8 cellular contexts compared by ENCODE assay signal in genomic region chr11:59141673-59142460, GRCh38. TPM values are rescaled to one million over a fixed set of nuclear protein-coding genes. Genes with fewer than 3 reads are reported as not detected.
A peak's percentile ranks its signal among the peaks of the same experiment; 100 is the strongest.
DNase-seq lines count a peak whose midpoint lies in the region; ATAC-seq, FAIRE-seq and TF ChIP-seq lines count a peak whose summit lies in the region.

No MANE protein-coding gene starts in this region.

- H3K4me1 ChIP-seq in right atrium auricular region (peaks cover 0 to 18% of the 10 kb centered on the region in 2 donors), PC-3 (ENCODE audit: insufficient read depth, low read length) (peaks cover 35% of the 10 kb centered on the region), neuron (ENCODE audit: insufficient read depth, low read length) (peaks cover 7% of the 10 kb centered on the region)

- peaks cover 5% of the 10 kb centered on the region for H3K36me3 Mint-ChIP-seq in endothelial cell (ENCODE audit: low read depth, unreplicated experiment)

- H3K9me2 ChIP-seq in PC-3 (replicated peaks; ENCODE audit: low read length): no peaks in the 10 kb centered on the region

- peak overlapping the region; percentile 77 for H3K9ac ChIP-seq in PC-3 (ENCODE audit: low read length)

- peak overlapping the region; percentile 94 for H3K4me3 Mint-ChIP-seq in endothelial cell (ENCODE audit: unreplicated experiment)

- POLR2A ChIA-PET in PC-3 (lab: Charles Lee; ENCODE audit: unreplicated experiment): interaction anchor here (0.5 to 0.6 kb wide), 3 partner anchors 31 to 527 kb away, joined by 3 to 5 read pairs (median 4); partner anchors contain the start of gene PATL1

- TSS peak; percentile 71 for BruUV-seq in PC-3 (replicated peaks; lab: Mats Ljungman, UMichigan)

- H3K4me1 Mint-ChIP-seq in endothelial cell (ENCODE audit: unreplicated experiment): peaks cover 22% of the 10 kb centered on the region

- no peak for DNase-seq in right atrium auricular region (ENCODE audit: low spot score)
- DNase-seq in left ventricle myocardium superior: no peak
- DNase-seq in PC-3: peak; percentile 37
- no peak for DNase-seq in endothelial cell (ENCODE audit: low spot score)
- DNase-seq in NCI-H446 (lab: John Stamatoyannopoulos, UW): no peak
- no peak for DNase-seq in D721Med (ENCODE audit: insufficient read length, low spot score)

- H3K9me3 Mint-ChIP-seq in endothelial cell (ENCODE audit: unreplicated experiment): no peaks in the 10 kb centered on the region

- no peaks in the 10 kb centered on the region for H4K20me1 ChIP-seq in PC-3 (ENCODE audit: low read length)

- peak overlapping the region; percentile 94 for H3K4me2 ChIP-seq in PC-3 (ENCODE audit: low read length)

- H3K27ac Mint-ChIP-seq in endothelial cell (ENCODE audit: unreplicated experiment): peak overlapping the region; percentile 88

- CTCF ChIA-PET in PC-3 (lab: Charles Lee): interaction anchor here (0.6 to 1.8 kb wide), 3 partner anchors 14 to 462 kb away, joined by 3 to 13 read pairs (median 4); no protein-coding TSS in a partner anchor

- peaks cover 3% of the 10 kb centered on the region for H3K27me3 Mint-ChIP-seq in endothelial cell (ENCODE audit: unreplicated experiment)

- peak overlapping the region; percentile 66 to 69 for H3K4me3 ChIP-seq in right atrium auricular region
- H3K4me3 ChIP-seq in PC-3 (ENCODE audit: low read length): peak overlapping the region; percentile 79
- H3K4me3 ChIP-seq in neuron (ENCODE audit: low read length): peak overlapping the region; percentile 59

- H2AFZ ChIP-seq in PC-3 (ENCODE audit: low read length) (peak overlapping the region; percentile 85), neuron (ENCODE audit: low read depth, low read length) (peak overlapping the region; percentile 95)

- H3K27me3 ChIP-seq in right atrium auricular region (no peaks in the 10 kb centered on the region), PC-3 (ENCODE audit: low read length) (no peaks in the 10 kb centered on the region), neuron (ENCODE audit: insufficient read depth, low read length) (no peaks in the 10 kb centered on the region)

- peaks cover 36% of the 10 kb centered on the region for H3K79me2 ChIP-seq in PC-3 (ENCODE audit: low read length)

- H3K9me3 ChIP-seq in right atrium auricular region (no peaks in the 10 kb centered on the region), PC-3 (ENCODE audit: low read length) (no peaks in the 10 kb centered on the region), neuron (ENCODE audit: low read length) (no peaks in the 10 kb centered on the region)

- peak overlapping the region; percentile 88 to 89 for H3K27ac ChIP-seq in right atrium auricular region
- peak overlapping the region; percentile 68 for H3K27ac ChIP-seq in PC-3 (ENCODE audit: low read length)

- H3F3A ChIP-seq in PC-3 (ENCODE audit: low read length, unreplicated experiment): no peaks in the 10 kb centered on the region

- TF ChIP-seq CTCF in right atrium auricular region (IDR thresholded peaks at IDR 0.05) (no peak), PC-3 (conservative IDR thresholded peaks at IDR 0.05; ENCODE audit: low read depth, low read length) (no peak), endothelial cell (IDR thresholded peaks at IDR 0.05; ENCODE audit: unreplicated experiment) (no peak), D721Med (IDR thresholded peaks at IDR 0.05; ENCODE audit: insufficient read depth, missing control alignments) (no peak)

- ATAC-seq in left ventricle myocardium superior (no peak), PC-3 (no peak), HG03521 (IDR thresholded peaks at IDR 0.05; ENCODE audit: unreplicated experiment) (no peak)

- H3K36me3 ChIP-seq in right atrium auricular region (no peaks in the 10 kb centered on the region), PC-3 (ENCODE audit: low read depth, low read length) (0 out of 2 replicates have a peak, but pooled peaks cover 6% of the 10 kb centered on the region), neuron (ENCODE audit: insufficient read depth, low read length) (no peaks in the 10 kb centered on the region)

- no peak for FAIRE-seq in D721Med (lab: Jason Lieb, UNC)

- intact Hi-C loops in left ventricle myocardium superior (cut with micrococcal nuclease): no loop called here
- intact Hi-C loops in PC-3 (cut with micrococcal nuclease): loop anchor here (1.0 to 10.0 kb wide), 4 partner anchors 16 to 565 kb away; partner anchors contain the start of genes FAM111B, LPXN and ZFP91

RNA-seq across cellular contexts. Expression of gene FAM111A, which starts 0.8 kb away (rescaled TPM):
- 1 to 10 TPM; 4.5 to 9.5 TPM for total RNA-seq in right atrium auricular region
- 8.4 TPM for total RNA-seq in left ventricle myocardium superior
- total RNA-seq in PC-3 (2014; rRNA removed): 38.9 and 49.2 TPM in 2 replicates
- total RNA-seq in endothelial cell (ENCODE audit: unreplicated experiment): 30.8 TPM

RNA-seq across cellular contexts. Expression of gene DTX4, which starts 30.1 kb away (rescaled TPM):
- total RNA-seq in right atrium auricular region (1 to 10 TPM; 1.0 to 2.1 TPM), left ventricle myocardium superior (2.6 TPM), PC-3 (2014; rRNA removed) (4.0 and 4.9 TPM in 2 replicates), endothelial cell (ENCODE audit: unreplicated experiment) (29.4 TPM)

RNA-seq across cellular contexts. Expression of gene FAM111B, which starts 34.8 kb away (rescaled TPM):
- under 1 TPM; 0.11 to 0.20 TPM for total RNA-seq in right atrium auricular region
- 0.84 TPM for total RNA-seq in left ventricle myocardium superior
- 22.5 and 26.7 TPM in 2 replicates for total RNA-seq in PC-3 (2014; rRNA removed)
- total RNA-seq in endothelial cell (ENCODE audit: unreplicated experiment): 3.4 TPM

RNA-seq across cellular contexts. Expression of gene GLYATL1B, which starts 55.8 kb away (rescaled TPM):
- total RNA-seq in right atrium auricular region (not detected), left ventricle myocardium superior (not detected), PC-3 (2014; rRNA removed) (not detected in 2 replicates), endothelial cell (ENCODE audit: unreplicated experiment) (not detected)
